11 cellular contexts compared by ENCODE assay signal in the genomic region with DNA sequence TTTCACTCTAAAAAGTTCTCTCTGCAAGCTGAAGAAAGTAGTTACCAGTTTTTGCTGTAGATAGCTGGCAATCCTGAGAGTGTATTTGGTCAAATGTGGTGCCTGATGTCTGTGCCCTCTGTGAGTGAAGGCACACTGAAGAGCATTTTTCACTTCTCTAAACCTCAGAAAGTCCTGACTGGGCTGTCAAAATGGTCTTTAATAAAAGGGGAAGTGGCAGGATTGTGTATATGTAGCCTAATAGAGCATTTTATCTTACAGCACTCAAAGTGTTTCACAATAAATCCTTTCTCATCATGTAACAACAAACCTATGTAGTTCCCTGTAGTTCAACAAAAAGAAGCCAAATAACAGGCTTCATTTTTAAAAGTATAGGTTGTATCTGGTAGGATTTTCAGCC.
DNase-seq lines count a peak whose midpoint lies in the region; ATAC-seq and TF ChIP-seq lines count a peak whose summit lies in the region.
"Had no signal": no experiment of that assay in that cellular context is flagged by ENCODE, and none has a peak within 500 bp of the region (broad histone marks: within the 10 kb centered on the region; RNA-seq: fewer than 3 reads in every experiment).

No MANE protein-coding gene starts in this region.

- H3K4me2 ChIP-seq in PC-9, result no peak overlapping the region

- no peaks in the 10 kb centered on the region for H3K9me2 ChIP-seq in PC-9 (ENCODE audit: insufficient read depth)

- peak overlapping the region; percentile 48; the same call in 1 of the 2 replicates for H2AFZ ChIP-seq in PC-9

- H3K9me3 ChIP-seq in PC-9 (ENCODE audit: insufficient read depth, low read depth) (no peaks in the 10 kb centered on the region), WERI-Rb-1 (ENCODE audit: severe bottlenecking) (no peaks in the 10 kb centered on the region), sigmoid colon (no peaks in the 10 kb centered on the region)
- H3K9me3 ChIP-seq: colonic mucosa had no signal

- H3K27ac ChIP-seq in PC-9, result no peak overlapping the region
- no peak overlapping the region for H3K27ac ChIP-seq in WERI-Rb-1
- no peak overlapping the region for H3K27ac ChIP-seq in sigmoid colon
- H3K27ac ChIP-seq: colonic mucosa had no signal

- H3K27me3 ChIP-seq in PC-9 (ENCODE audit: insufficient read depth, low read depth), result no peaks in the 10 kb centered on the region
- no peaks in the 10 kb centered on the region for H3K27me3 ChIP-seq in WERI-Rb-1 (ENCODE audit: insufficient read depth, low read depth, severe bottlenecking)
- H3K27me3 ChIP-seq in sigmoid colon, result no peaks in the 10 kb centered on the region
- H3K27me3 ChIP-seq: colonic mucosa had no signal

- peak; percentile 88 to 91 for DNase-seq in AML-193 (lab: John Stamatoyannopoulos, UW)
- DNase-seq in PC-9, result no peak
- DNase-seq in WERI-Rb-1, result no peak
- DNase-seq in activated CD8-positive, alpha-beta T cell treated with anti-CD3 and anti-CD28 coated beads, Interleukin-2, amount 10 ng/mL, durations not matched to agents 7 days and 5 days, result no peak
- no peak for DNase-seq in sigmoid colon
- DNase-seq in middle frontal gyrus (ENCODE audit: extremely low spot score, low spot score), result no peak
- DNase-seq: activated CD4-positive, alpha-beta T cell treated with anti-CD3 and anti-CD28 coated beads for 1 hour; colonic mucosa; IMR-90 had no signal

- H3F3A ChIP-seq in PC-9 (ENCODE audit: insufficient read depth, low read depth), result no peaks in the 10 kb centered on the region

- no peaks in the 10 kb centered on the region for H3K36me3 ChIP-seq in PC-9 (ENCODE audit: low read depth)
- H3K36me3 ChIP-seq in WERI-Rb-1, result no peaks in the 10 kb centered on the region
- H3K36me3 ChIP-seq in sigmoid colon, result no peaks in the 10 kb centered on the region
- H3K36me3 ChIP-seq: colonic mucosa had no signal

- no peaks in the 10 kb centered on the region for H3K9me3 Mint-ChIP-seq in activated CD8-positive, alpha-beta T cell treated with anti-CD3 and anti-CD28 coated beads, Interleukin-2, amount 10 ng/mL, durations not matched to agents 7 days and 5 days (ENCODE audit: insufficient read depth)

- BruUV-seq in PC-9 (replicated peaks; lab: Mats Ljungman, UMichigan), result no TSS peak

- no peak overlapping the region for H3K4me3 Mint-ChIP-seq in activated CD8-positive, alpha-beta T cell treated with anti-CD3 and anti-CD28 coated beads, Interleukin-2, amount 10 ng/mL, durations not matched to agents 7 days and 5 days

- TF ChIP-seq POLR2A in sigmoid colon (IDR thresholded peaks at IDR 0.05), result no peak

- no peaks in the 10 kb centered on the region for H3K79me2 ChIP-seq in PC-9 (ENCODE audit: low read depth)

- no peak for TF ChIP-seq CTCF in PC-9 (conservative IDR thresholded peaks at IDR 0.05)
- TF ChIP-seq CTCF in WERI-Rb-1 (IDR thresholded peaks at IDR 0.05; ENCODE audit: low read depth, low read length), result no peak
- TF ChIP-seq CTCF in sigmoid colon (IDR thresholded peaks at IDR 0.05), result no peak

- no peaks in the 10 kb centered on the region for H3K4me1 Mint-ChIP-seq in activated CD8-positive, alpha-beta T cell treated with anti-CD3 and anti-CD28 coated beads, Interleukin-2, amount 10 ng/mL, durations not matched to agents 7 days and 5 days (ENCODE audit: low read depth)

- H3K4me3 ChIP-seq in PC-9, result no peak overlapping the region
- H3K4me3 ChIP-seq in WERI-Rb-1 (ENCODE audit: low read depth, low read length), result no peak overlapping the region
- H3K4me3 ChIP-seq in sigmoid colon, result no peak overlapping the region
- H3K4me3 ChIP-seq: colonic mucosa had no signal

- no peaks in the 10 kb centered on the region for H3K36me3 Mint-ChIP-seq in activated CD8-positive, alpha-beta T cell treated with anti-CD3 and anti-CD28 coated beads, Interleukin-2, amount 10 ng/mL, durations not matched to agents 7 days and 5 days (ENCODE audit: low read depth)

- H3K27ac Mint-ChIP-seq in activated CD8-positive, alpha-beta T cell treated with anti-CD3 and anti-CD28 coated beads, Interleukin-2, amount 10 ng/mL, durations not matched to agents 7 days and 5 days, result no peak overlapping the region

- CTCF ChIA-PET in PC-9 (lab: Charles Lee), result no interaction called here
- CTCF ChIA-PET in activated CD8-positive, alpha-beta T cell treated with anti-CD3 and anti-CD28 coated beads, Interleukin-2, amount 10 ng/mL, durations not matched to agents 7 days and 5 days (lab: Charles Lee), result no interaction called here

- POLR2A ChIA-PET in PC-9 (lab: Charles Lee; ENCODE audit: unreplicated experiment), result no interaction called here
- POLR2A ChIA-PET in activated CD8-positive, alpha-beta T cell treated with anti-CD3 and anti-CD28 coated beads, Interleukin-2, amount 10 ng/mL, durations not matched to agents 7 days and 5 days (lab: Charles Lee), result no interaction called here

- TF ChIP-seq EP300 in sigmoid colon (IDR thresholded peaks at IDR 0.05), result no peak

- H3K4me1 ChIP-seq in PC-9 (replicated peaks; ENCODE audit: insufficient read depth) (no peaks in the 10 kb centered on the region), sigmoid colon (no peaks in the 10 kb centered on the region)
- H3K4me1 ChIP-seq: colonic mucosa had no signal

- H3K27me3 Mint-ChIP-seq in activated CD8-positive, alpha-beta T cell treated with anti-CD3 and anti-CD28 coated beads, Interleukin-2, amount 10 ng/mL, durations not matched to agents 7 days and 5 days (ENCODE audit: low read depth), result no peaks in the 10 kb centered on the region

- intact Hi-C loops in PC-9 (cut with micrococcal nuclease; ENCODE audit: unreplicated experiment) (no loop called here), sigmoid colon (cut with DNase I) (no loop called here)

- ATAC-seq in GM19328 (IDR thresholded peaks at IDR 0.05; ENCODE audit: unreplicated experiment) (peak; percentile 95), HG03060 (IDR thresholded peaks at IDR 0.05; ENCODE audit: low read depth, unreplicated experiment) (peak; percentile 92)
- ATAC-seq in activated CD8-positive, alpha-beta T cell treated with anti-CD3 and anti-CD28 coated beads, Interleukin-2, amount 10 ng/mL, durations not matched to agents 7 days and 5 days, result no peak

- no peaks in the 10 kb centered on the region for H4K20me1 ChIP-seq in PC-9 (ENCODE audit: insufficient read depth)

Comparison
In these comparisons a context has a peak if more than half of its experiments do, and no peak if none do; other contexts are left out.
1. DNase-seq: peak in AML-193 (2 of 2); none in PC-9 (0 of 2), WERI-Rb-1 (single experiment), activated CD8-positive, alpha-beta T cell treated with anti-CD3 and anti-CD28 coated beads, Interleukin-2, amount 10 ng/mL, durations not matched to agents 7 days and 5 days (single experiment), sigmoid colon (single experiment) and middle frontal gyrus (single experiment).